8 cellular contexts compared by ENCODE assay signal in the genomic region with DNA sequence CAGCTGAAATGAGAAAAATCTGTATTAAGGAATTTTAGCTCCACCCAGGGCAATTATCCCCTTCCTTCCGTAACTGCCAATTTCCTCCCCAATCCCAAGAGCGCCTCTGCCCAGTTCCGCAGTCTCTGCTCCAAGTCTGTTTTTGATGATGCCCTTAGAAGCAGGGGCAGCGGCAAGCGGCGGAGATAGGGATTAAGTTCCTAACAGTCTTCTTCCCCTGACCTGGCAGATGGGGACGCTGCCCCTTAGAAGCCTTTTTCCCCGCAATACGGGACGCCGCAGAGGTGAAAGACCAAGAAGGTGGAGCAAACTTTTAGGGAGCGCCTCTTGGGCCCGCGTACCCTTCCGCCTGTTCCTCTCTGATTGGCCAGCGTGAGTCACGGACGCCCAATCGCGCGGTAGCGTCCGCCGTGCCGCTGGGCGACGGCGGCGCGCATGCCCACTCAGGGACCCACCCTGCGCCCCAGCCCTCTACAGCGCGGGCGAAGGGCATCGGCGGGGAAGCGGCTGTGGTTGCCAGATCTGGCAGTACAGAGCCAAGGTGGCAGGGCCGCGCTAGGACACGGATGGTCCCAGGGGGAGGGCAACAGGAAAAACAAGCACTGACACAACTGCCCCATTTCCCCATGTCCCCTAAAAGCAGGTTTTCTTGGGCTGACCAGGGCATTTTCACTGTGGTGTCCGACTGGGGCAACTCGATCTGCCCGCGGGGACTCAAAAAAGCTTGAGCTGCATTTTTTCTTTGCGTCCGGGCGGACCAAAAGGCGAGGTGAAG. TPM values are rescaled to one million over a fixed set of nuclear protein-coding genes. Genes with fewer than 3 reads are reported as not detected.
DNase-seq lines count a peak whose midpoint lies in the region; ATAC-seq and TF ChIP-seq lines count a peak whose summit lies in the region.

No MANE protein-coding gene starts in this region.

- H2BK20ac ChIP-seq in IMR-90 (ENCODE audit: low read depth, low read length) = no peak overlapping the region; the same call in 1 of the 2 replicates

- WGBS in IMR-90 (ENCODE audit: extremely low coverage in 2 of 2, insufficient read length in 1 of 2), 2 experiments = 0% methylated on average over 20 of the region's 48 CpGs; no CpG with 5 or more reads in 1 of the 2 experiments

- peaks cover 30% of the 10 kb centered on the region for H3K79me2 ChIP-seq in OCI-LY7 (ENCODE audit: insufficient read depth, low read depth, low read length)

- peak overlapping the region; percentile 72 for H3K18ac ChIP-seq in IMR-90 (ENCODE audit: low read depth, low read length)

- DNase-seq in DMS114 treated with DMSO at 0.1 percent for 48 hours (lab: John Stamatoyannopoulos, UW; ENCODE audit: unreplicated experiment) (peak; percentile 83), IMR-90 (peak; percentile 87), OCI-LY7 (ENCODE audit: low spot score) (peak; percentile 93), activated T-cell treated with anti-CD3 and anti-CD28 coated beads for 4 hours (peak; percentile 77), epithelial cell of proximal tubule (ENCODE audit: low read depth) (no peak), mucosa of descending colon (peak; percentile 92 to 95 (median 95))
- DNase-seq in stimulated activated CD8-positive, alpha-beta memory T cell treated with anti-CD3 and anti-CD28 coated beads, Interleukin-4, amount 100 ng/mL, for 24 hours (ENCODE audit: low read depth) = peak; percentile 84

- ATAC-seq in GM21529 (IDR thresholded peaks at IDR 0.05; ENCODE audit: unreplicated experiment) = peak; percentile 70
- ATAC-seq in IMR-90 (ENCODE audit: low read depth) = peak; percentile 90
- ATAC-seq in mucosa of descending colon = peak; percentile 91

- H4K5ac ChIP-seq in IMR-90 (ENCODE audit: low read depth, low read length) = peak overlapping the region; percentile 90

- peak overlapping the region; percentile 71 for H2BK120ac ChIP-seq in IMR-90 (ENCODE audit: low read depth, low read length)

- no peaks in the 10 kb centered on the region for H4K20me1 ChIP-seq in IMR-90 (ENCODE audit: insufficient read depth, low read length)
- H4K20me1 ChIP-seq in OCI-LY7 (ENCODE audit: insufficient read depth, low read length) = 0 out of 2 replicates have a peak, but pooled peaks cover 7% of the 10 kb centered on the region

- CTCF ChIA-PET in IMR-90 (lab: Yijun Ruan, JAX) (interaction anchor here (1.0 kb wide), 1 partner anchor 35 kb away, joined by 7 read pairs; no protein-coding TSS in a partner anchor), OCI-LY7 (lab: Charles Lee; ENCODE audit: unreplicated experiment) (interaction anchor here (0.6 kb wide), 1 partner anchor 289 kb away, joined by 3 read pairs; no protein-coding TSS in a partner anchor)

- in situ Hi-C loops in IMR-90 (cut with MboI; ENCODE audit: low sequenced_read_pairs) = no loop called here

- peak overlapping the region; percentile 91 for H3K4ac ChIP-seq in IMR-90 (ENCODE audit: low read depth, low read length)

- H3K4me1 ChIP-seq in IMR-90 (ENCODE audit: control insufficient read depth, insufficient read depth, low read length) (peaks cover 5% of the 10 kb centered on the region; the same call in 1 of the 2 replicates), OCI-LY7 (ENCODE audit: insufficient read depth, low read length, poor library complexity, severe bottlenecking) (peaks cover 24% of the 10 kb centered on the region), mucosa of descending colon (ENCODE audit: low read depth) (peaks cover 16% of the 10 kb centered on the region)

- H2AFZ ChIP-seq in IMR-90 (replicated peaks; ENCODE audit: low read length, poor library complexity) (peak overlapping the region; percentile 95), OCI-LY7 (ENCODE audit: low read length) (peak overlapping the region; percentile 73)

- H3K4me2 ChIP-seq in IMR-90 (ENCODE audit: low read depth, low read length) (peak overlapping the region; percentile 89), OCI-LY7 (ENCODE audit: low read length) (peak overlapping the region; percentile 94)

- H3K56ac ChIP-seq in IMR-90 (ENCODE audit: extremely low read depth, insufficient read depth, low read length) = peak overlapping the region; percentile 92

- H3K9me3 ChIP-seq in IMR-90 (ENCODE audit: control insufficient read depth, insufficient read depth, low read length) (no peaks in the 10 kb centered on the region), OCI-LY7 (ENCODE audit: low read length) (no peaks in the 10 kb centered on the region), mucosa of descending colon (no peaks in the 10 kb centered on the region)

- no peaks in the 10 kb centered on the region for H3K36me3 ChIP-seq in IMR-90 (ENCODE audit: control insufficient read depth, insufficient read depth, low read length)
- H3K36me3 ChIP-seq in OCI-LY7 (ENCODE audit: insufficient read depth, low read length) = no peaks in the 10 kb centered on the region
- H3K36me3 ChIP-seq in mucosa of descending colon (ENCODE audit: low read depth) = no peaks in the 10 kb centered on the region

- peak overlapping the region; percentile 87 for H3K23ac ChIP-seq in IMR-90 (ENCODE audit: low read depth, low read length)

- no peak for TF ChIP-seq RAD21 in IMR-90 (IDR thresholded peaks at IDR 0.05; ENCODE audit: low read length)

- H4K8ac ChIP-seq in IMR-90 (ENCODE audit: low read depth in 2 of 2, low read length in 2 of 2) = peak overlapping the region; percentile 79 to 92

- H2AK9ac ChIP-seq in IMR-90 (replicated peaks; ENCODE audit: low read depth, low read length, poor library complexity) = peak overlapping the region; percentile 94

- no TSS peak for BruUV-seq in IMR-90 (replicated peaks; lab: Mats Ljungman, UMichigan)
- BruUV-seq in OCI-LY7 (replicated peaks; lab: Mats Ljungman, UMichigan) = no TSS peak

- no peaks in the 10 kb centered on the region for H3K9me2 ChIP-seq in OCI-LY7 (ENCODE audit: insufficient read depth, low read length)

- H2BK15ac ChIP-seq in IMR-90 (ENCODE audit: low read depth, low read length) = no peak overlapping the region

- H3K27me3 ChIP-seq in IMR-90 (ENCODE audit: control insufficient read depth, insufficient read depth, low read length) = no peaks in the 10 kb centered on the region

- TF ChIP-seq POLR2A in IMR-90 (IDR thresholded peaks at IDR 0.05; ENCODE audit: low read depth, low read length) = no peak

- peak overlapping the region; percentile 93 for H4K91ac ChIP-seq in IMR-90 (ENCODE audit: insufficient read depth, low read depth, low read length)

- peak overlapping the region; percentile 88 for H2AK5ac ChIP-seq in IMR-90 (ENCODE audit: low read depth, low read length)

- peaks cover 11 to 15% of the 10 kb centered on the region in 2 experiments for H3K79me1 ChIP-seq in IMR-90 (ENCODE audit: low read depth in 1 of 2, low read length in 2 of 2)

- dilution Hi-C loops in IMR-90 (cut with HindIII; ENCODE audit: low sequenced_read_pairs, unreplicated experiment) = no loop called here

- H2BK5ac ChIP-seq in IMR-90 (ENCODE audit: low read depth, low read length, poor library complexity, severe bottlenecking) = peak overlapping the region; percentile 81

- H3K4me3 ChIP-seq in IMR-90 (ENCODE audit: insufficient read depth, low read depth, low read length) = peak overlapping the region; percentile 81
- peak overlapping the region; percentile 77 for H3K4me3 ChIP-seq in OCI-LY7 (ENCODE audit: low read depth, low read length, poor library complexity, severe bottlenecking)
- H3K4me3 ChIP-seq in epithelial cell of proximal tubule (ENCODE audit: low read depth, low read length) = peak overlapping the region; percentile 85
- peak overlapping the region; percentile 30 for H3K4me3 ChIP-seq in mucosa of descending colon

- peak overlapping the region; percentile 94 for H3K14ac ChIP-seq in IMR-90 (replicated peaks; ENCODE audit: low read depth, low read length)

- peak overlapping the region; percentile 84 for H3K9ac ChIP-seq in IMR-90 (ENCODE audit: low read depth, low read length)

- no peaks in the 10 kb centered on the region for H3K9me1 ChIP-seq in IMR-90 (ENCODE audit: insufficient read depth, low read length)

- intact Hi-C loops in IMR-90 (cut with micrococcal nuclease) = loop anchor here (2.0 to 10.0 kb wide), 5 partner anchors 36 to 623 kb away; no protein-coding TSS in a partner anchor
- intact Hi-C loops in OCI-LY7 (cut with micrococcal nuclease; ENCODE audit: unreplicated experiment) = loop anchor here (2.0 kb wide), 1 partner anchor 35 kb away; no protein-coding TSS in a partner anchor
- intact Hi-C loops in mucosa of descending colon (cut with DNase I, micrococcal nuclease) = no loop called here

- H3K27ac ChIP-seq in IMR-90 (ENCODE audit: insufficient read depth, low read length) (peak overlapping the region; percentile 87), OCI-LY7 (ENCODE audit: low read depth, low read length, poor library complexity, severe bottlenecking) (peak overlapping the region; percentile 82)

- POLR2A ChIA-PET in IMR-90 (lab: Charles Lee; ENCODE audit: unreplicated experiment) (interaction anchor here (0.6 to 0.7 kb wide), 2 partner anchors 65 to 550 kb away, joined by 4 to 12 read pairs; no protein-coding TSS in a partner anchor), OCI-LY7 (lab: Charles Lee) (interaction anchor here (0.6 to 1.4 kb wide), 6 partner anchors 10 to 252 kb away, joined by 3 to 4 read pairs (median 3); no protein-coding TSS in a partner anchor)

- no peak for TF ChIP-seq CTCF in IMR-90 (conservative IDR thresholded peaks at IDR 0.05; ENCODE audit: low read depth, low read length)
- TF ChIP-seq CTCF in OCI-LY7 (conservative IDR thresholded peaks at IDR 0.05; ENCODE audit: low read length) = no peak
- peak; percentile 4 for TF ChIP-seq CTCF in epithelial cell of proximal tubule (conservative IDR thresholded peaks at IDR 0.05; ENCODE audit: low read depth, low read length)
- no peak for TF ChIP-seq CTCF in mucosa of descending colon (IDR thresholded peaks at IDR 0.05)

TF ChIP-seq in IMR-90, 13 proteins besides CTCF, POLR2A, EP300 and RAD21 (continues in another document):
- TF ChIP-seq FOS (IDR thresholded peaks at IDR 0.05; ENCODE audit: low read depth, low read length) (0 out of 2 replicates have a peak, but pooled peaks have one; percentile 29), MAZ (IDR thresholded peaks at IDR 0.05; ENCODE audit: borderline replicate concordance, low read depth, low read length) (peak; percentile 18; the same call in 1 of the 2 replicates)
- TF ChIP-seq, protein P1, sequence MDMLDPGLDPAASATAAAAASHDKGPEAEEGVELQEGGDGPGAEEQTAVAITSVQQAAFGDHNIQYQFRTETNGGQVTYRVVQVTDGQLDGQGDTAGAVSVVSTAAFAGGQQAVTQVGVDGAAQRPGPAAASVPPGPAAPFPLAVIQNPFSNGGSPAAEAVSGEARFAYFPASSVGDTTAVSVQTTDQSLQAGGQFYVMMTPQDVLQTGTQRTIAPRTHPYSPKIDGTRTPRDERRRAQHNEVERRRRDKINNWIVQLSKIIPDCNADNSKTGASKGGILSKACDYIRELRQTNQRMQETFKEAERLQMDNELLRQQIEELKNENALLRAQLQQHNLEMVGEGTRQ (IDR thresholded peaks at IDR 0.05; ENCODE audit: low read depth, low read length) = peak; percentile 87

RNA-seq across cellular contexts. Expression of a gene that starts 0.8 kb away (rescaled TPM):
- total RNA-seq in IMR-90 (2012; rRNA removed) (12.0 and 14.7 TPM in 2 replicates), OCI-LY7 (2022) (17.1 and 18.5 TPM in 2 replicates), epithelial cell of proximal tubule (8.2 and 8.8 TPM in 2 replicates), mucosa of descending colon (10 to 100 TPM; 27.1 to 40.7 (median 39.8) TPM)
- 3.4 and 3.9 TPM in 2 replicates for polyA plus RNA-seq in IMR-90 (2012; rRNA removed)
- 0.38 and 0.97 TPM in 2 replicates for polyA plus RNA-seq in IMR-90 (2012; cell fraction: cytosol; rRNA removed)
- 0.61 and 8.8 TPM in 2 replicates for polyA plus RNA-seq in IMR-90 (2012; cell fraction: nucleus; rRNA removed; ENCODE audit: low replicate concordance)
- total RNA-seq in OCI-LY7 (2014; rRNA removed; shearing (Covaris generic)) = 12.2 and 13.5 TPM in 2 replicates

Comparison
In these comparisons a context has a peak if more than half of its experiments do, and no peak if none do; other contexts are left out.
1. H3K4me3 ChIP-seq: peak in every context shown above with its lines; median percentile 85 in epithelial cell of proximal tubule; 81 in IMR-90; 77 in OCI-LY7; 30 in mucosa of descending colon.
2. intact Hi-C loops: an anchor here in IMR-90 (2.0 to 10.0 kb wide) and OCI-LY7 (2.0 kb wide); none called in mucosa of descending colon.